17 cellular contexts compared by ENCODE assay signal in the genomic region with DNA sequence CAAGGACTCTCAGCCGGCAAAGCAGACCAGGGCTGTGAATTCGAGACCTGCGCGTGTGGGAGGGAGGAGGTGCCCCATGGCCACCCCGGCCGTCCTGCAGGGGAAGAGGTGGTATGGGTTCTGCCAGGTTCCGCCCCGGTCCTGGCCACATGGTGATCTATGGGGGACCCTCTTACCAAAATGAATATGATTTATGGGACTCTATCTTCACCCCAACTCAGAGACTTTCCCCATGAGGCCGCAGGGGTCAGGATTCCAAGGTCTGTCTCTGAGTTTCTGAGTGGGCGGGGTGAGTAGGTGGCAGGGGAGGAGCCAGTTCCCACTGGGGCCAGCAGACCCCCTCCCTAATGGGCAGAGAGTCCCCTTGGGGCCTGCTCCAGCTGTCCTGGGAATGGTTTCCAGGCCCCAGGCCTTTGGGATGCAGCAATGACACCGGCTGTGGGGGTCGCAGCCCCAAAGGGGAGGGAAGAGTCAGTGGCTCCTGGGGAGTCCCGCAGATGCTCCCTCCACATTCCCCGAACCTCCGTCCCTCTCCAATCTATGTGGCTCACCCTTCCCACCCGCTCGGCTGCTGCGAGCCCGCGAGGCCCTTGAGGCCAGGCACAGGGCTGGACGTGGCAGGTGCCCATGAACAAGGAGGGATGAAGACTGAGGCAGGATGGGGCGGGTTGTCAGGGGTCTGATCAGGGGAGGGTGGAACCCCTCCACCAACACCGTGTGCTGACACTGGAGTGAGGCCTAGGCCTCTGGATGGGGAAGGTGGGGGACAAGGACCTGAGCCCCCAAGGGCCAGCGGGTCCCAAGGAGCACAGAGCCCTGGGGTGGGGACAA. TPM values are rescaled to one million over a fixed set of nuclear protein-coding genes. Genes with fewer than 3 reads are reported as not detected.
A peak's percentile ranks its signal among the peaks of the same experiment; 100 is the strongest.
DNase-seq lines count a peak whose midpoint lies in the region; ATAC-seq and TF ChIP-seq lines count a peak whose summit lies in the region.
"Had no signal": no experiment of that assay in that cellular context is flagged by ENCODE, and none has a peak within 500 bp of the region (broad histone marks: within the 10 kb centered on the region; RNA-seq: fewer than 3 reads in every experiment).

No MANE protein-coding gene starts in this region.

- 89% methylated on average over 16 of the region's 24 CpGs for WGBS in mesenchymal stem cell

- peak overlapping the region; percentile 55 to 82 for H3K4ac ChIP-seq in mesenchymal stem cell (ENCODE audit: low read depth in 1 of 2, low read length in 2 of 2)

- H2AFZ ChIP-seq in mesenchymal stem cell (ENCODE audit: low read depth, low read length): no peak overlapping the region

- peaks cover 30 to 86% (median 54%) of the 10 kb centered on the region in 10 experiments for H3K4me1 ChIP-seq in BLaER1 treated with 17β-estradiol and CSF1 and Interleukin-3, amounts not matched to agents 10 nM and 100 nM
- H3K4me1 ChIP-seq in mesenchymal stem cell (ENCODE audit: control insufficient read depth, insufficient read depth, low read depth, low read length) (peaks cover 70% of the 10 kb centered on the region), skeletal muscle tissue (ENCODE audit: control insufficient read depth in 3 of 3, insufficient read depth in 3 of 3, low read length in 3 of 3) (peaks cover 43 to 63% (median 62%) of the 10 kb centered on the region in 3 donors)

- peak overlapping the region in 6 of 11 experiments; percentile 6 to 83 (median 71); a peak in 8 of 22 replicates for H3K27ac ChIP-seq in BLaER1 treated with 17β-estradiol and CSF1 and Interleukin-3, amounts not matched to agents 10 nM and 100 nM
- H3K27ac ChIP-seq in mesenchymal stem cell (ENCODE audit: low read length, poor library complexity, severe bottlenecking) (no peak overlapping the region), skeletal muscle tissue (ENCODE audit: low read depth, low read length) (peak overlapping the region; percentile 47)
- H3K27ac ChIP-seq: KMS-11 had no signal

- peak overlapping the region; percentile 92 for H4K91ac ChIP-seq in mesenchymal stem cell (ENCODE audit: low read length)

- peak overlapping the region; percentile 81 for H3K27ac Mint-ChIP-seq in chondrocyte (ENCODE audit: unreplicated experiment)
- H3K27ac Mint-ChIP-seq: activated naive CD8-positive, alpha-beta T cell had no signal

- no peak overlapping the region for H3K4me3 Mint-ChIP-seq in chondrocyte (ENCODE audit: unreplicated experiment)
- H3K4me3 Mint-ChIP-seq: activated naive CD8-positive, alpha-beta T cell had no signal

- H3K4me1 Mint-ChIP-seq in chondrocyte (ENCODE audit: low read depth): peaks cover 52% of the 10 kb centered on the region

- H3K27me3 ChIP-seq in BLaER1 treated with 17β-estradiol and CSF1 and Interleukin-3, amounts not matched to agents 10 nM and 100 nM: no peaks in the 10 kb centered on the region
- no peaks in the 10 kb centered on the region for H3K27me3 ChIP-seq in mesenchymal stem cell (ENCODE audit: control insufficient read depth in 1 of 2, insufficient read depth in 1 of 2, low read length in 2 of 2)
- H3K27me3 ChIP-seq in skeletal muscle tissue (ENCODE audit: control insufficient read depth in 3 of 3, insufficient read depth in 3 of 3, low read length in 3 of 3): peaks cover 0 to 6% (median 0%) of the 10 kb centered on the region in 3 donors

- peak overlapping the region; percentile 87 for H2BK15ac ChIP-seq in mesenchymal stem cell (ENCODE audit: low read depth, poor library complexity, severe bottlenecking)

- no peaks in the 10 kb centered on the region for H3K36me3 ChIP-seq in BLaER1 treated with 17β-estradiol and CSF1 and Interleukin-3, amounts not matched to agents 10 nM and 100 nM
- H3K36me3 ChIP-seq in mesenchymal stem cell (ENCODE audit: control insufficient read depth in 1 of 2, insufficient read depth in 2 of 2, low read depth in 1 of 2, low read length in 2 of 2) (peaks cover 0 to 9% of the 10 kb centered on the region in 2 experiments), skeletal muscle tissue (ENCODE audit: control insufficient read depth in 3 of 3, insufficient read depth in 3 of 3, low read length in 3 of 3) (no peaks in the 10 kb centered on the region)

- no peak for DNase-seq in chondrocyte (ENCODE audit: low spot score)
- DNase-seq in mesenchymal stem cell: no peak
- no peak for DNase-seq in activated gamma-delta T cell treated with Interleukin-2 at 50 U/mL for 16 hours
- no peak for DNase-seq in activated CD4-positive, alpha-beta T cell treated with anti-CD3 and anti-CD28 coated beads for 1 hour
- DNase-seq in NCI-H187 treated with DMSO at 0.1 percent for 48 hours (lab: John Stamatoyannopoulos, UW): no peak
- DNase-seq: ACHN; activated CD4-positive, alpha-beta T cell treated with anti-CD3 and anti-CD28 coated beads for 4 hours; activated T-cell treated with anti-CD3 and anti-CD28 coated beads for 4 hours; EL; foreskin melanocyte; stimulated activated CD4-positive, alpha-beta T cell treated with anti-CD3 and anti-CD28 coated beads, Interleukin-2, amount 100 ng/mL, for 24 hours; T1000 had no signal

- no peaks in the 10 kb centered on the region for H4K20me1 ChIP-seq in BLaER1 treated with 17β-estradiol and CSF1 and Interleukin-3, amounts not matched to agents 10 nM and 100 nM

- H3K9me3 Mint-ChIP-seq in chondrocyte (ENCODE audit: low read depth): no peaks in the 10 kb centered on the region

- H4K8ac ChIP-seq in mesenchymal stem cell (ENCODE audit: low read length): peak overlapping the region; percentile 69

- peak overlapping the region; percentile 76 for H2AK5ac ChIP-seq in mesenchymal stem cell (ENCODE audit: low read length, severe bottlenecking)

- no peak overlapping the region for H3K23ac ChIP-seq in mesenchymal stem cell (ENCODE audit: low read length in 2 of 2)

- TF ChIP-seq CTCF in chondrocyte (IDR thresholded peaks at IDR 0.05): no peak

- H3K18ac ChIP-seq in mesenchymal stem cell (ENCODE audit: low read depth in 1 of 2, low read length in 2 of 2): peak overlapping the region; percentile 46 to 62

- peak overlapping the region; percentile 44 to 84 for H2BK12ac ChIP-seq in mesenchymal stem cell (ENCODE audit: low read length in 2 of 2)

- H2BK120ac ChIP-seq in mesenchymal stem cell (ENCODE audit: low read depth, low read length): peak overlapping the region; percentile 75

- peaks cover 0 to 9% (median 4%) of the 10 kb centered on the region in 11 experiments; a peak in 12 of 22 replicates for H3K9me3 ChIP-seq in BLaER1 treated with 17β-estradiol and CSF1 and Interleukin-3, amounts not matched to agents 10 nM and 100 nM (replicated peaks in 1 of 11)
- H3K9me3 ChIP-seq in mesenchymal stem cell (ENCODE audit: control insufficient read depth, low read length) (no peaks in the 10 kb centered on the region), skeletal muscle tissue (ENCODE audit: control insufficient read depth in 3 of 3, low read length in 3 of 3) (no peaks in the 10 kb centered on the region)

- ATAC-seq in HG03108 (IDR thresholded peaks at IDR 0.05; ENCODE audit: unreplicated experiment): no peak

- peak overlapping the region in 1 of 2 experiments; percentile 81 for H3K14ac ChIP-seq in mesenchymal stem cell (ENCODE audit: low read length in 2 of 2)

- H3K36me3 Mint-ChIP-seq in chondrocyte (ENCODE audit: low read depth): no peaks in the 10 kb centered on the region
- H3K36me3 Mint-ChIP-seq: activated naive CD8-positive, alpha-beta T cell had no signal

- no peak overlapping the region for H2BK5ac ChIP-seq in mesenchymal stem cell (ENCODE audit: low read depth, low read length, poor library complexity, severe bottlenecking)

- H3K4me2 ChIP-seq in BLaER1 treated with 17β-estradiol and CSF1 and Interleukin-3, amounts not matched to agents 10 nM and 100 nM: peak overlapping the region in 6 of 11 experiments; percentile 85 to 96 (median 92); a peak in 10 of 22 replicates
- H3K4me2 ChIP-seq in mesenchymal stem cell (ENCODE audit: low read length, poor library complexity, severe bottlenecking): no peak overlapping the region
- H3K4me2 ChIP-seq: KMS-11 had no signal

- H3K9ac ChIP-seq in BLaER1 treated with 17β-estradiol and CSF1 and Interleukin-3, amounts not matched to agents 10 nM and 100 nM: peak overlapping the region in 2 of 11 experiments; percentile 35 to 36; a peak in 4 of 22 replicates
- H3K9ac ChIP-seq in mesenchymal stem cell (ENCODE audit: low read length): no peak overlapping the region
- H3K9ac ChIP-seq in skeletal muscle tissue (ENCODE audit: low read depth in 1 of 3, low read length in 3 of 3): peak overlapping the region in 1 of 3 donors; percentile 8
- H3K9ac ChIP-seq: KMS-11 had no signal

- H3K4me3 ChIP-seq in BLaER1 treated with 17β-estradiol and CSF1 and Interleukin-3, amounts not matched to agents 10 nM and 100 nM: no peak overlapping the region
- no peak overlapping the region for H3K4me3 ChIP-seq in mesenchymal stem cell (ENCODE audit: insufficient read depth in 1 of 2, low read depth in 1 of 2, low read length in 2 of 2)
- H3K4me3 ChIP-seq in skeletal muscle tissue (ENCODE audit: low read length in 3 of 3): no peak overlapping the region

- peaks cover 2% of the 10 kb centered on the region for H3K79me1 ChIP-seq in mesenchymal stem cell (replicated peaks; ENCODE audit: low read length, poor library complexity, severe bottlenecking)

- no peaks in the 10 kb centered on the region for H3K27me3 Mint-ChIP-seq in chondrocyte (ENCODE audit: low read depth)
- H3K27me3 Mint-ChIP-seq: activated naive CD8-positive, alpha-beta T cell had no signal

RNA-seq across cellular contexts. Expression of gene NOTCH1, which starts 20.1 kb away (rescaled TPM):
- 11.6 to 28.7 TPM (median 27.5 TPM) in 3 replicates for total RNA-seq in chondrocyte
- 15.4 TPM for polyA plus RNA-seq in mesenchymal stem cell (2013, experiment 1 of 2)
- polyA plus RNA-seq in mesenchymal stem cell (2013, experiment 2 of 2): 13.5 TPM
- 69.4 TPM for total RNA-seq in skeletal muscle tissue
